ENCODE assay signal across 1 cellular context in the genomic region with DNA sequence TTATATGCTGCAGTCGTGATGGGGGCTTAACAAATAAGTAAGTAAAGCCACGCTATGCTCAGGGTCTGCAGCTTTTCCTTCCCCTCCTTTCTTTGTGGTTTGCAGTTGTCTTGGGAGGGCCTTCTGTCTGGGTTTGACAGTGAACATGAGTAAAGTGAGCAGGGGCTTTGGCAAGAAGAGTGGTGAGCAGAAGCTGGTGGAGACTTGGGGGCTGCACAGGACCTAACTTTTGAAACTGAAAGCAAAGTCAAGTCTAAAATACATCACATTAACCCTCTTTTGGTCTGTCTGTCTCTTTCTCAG.
TF ChIP-seq lines count a peak whose summit lies in the region.

No MANE protein-coding gene starts in this region.

TF ChIP-seq in A549, 52 proteins besides CTCF, POLR2A, EP300 and RAD21 (continued from another document):
- TF ChIP-seq RFX5 (IDR thresholded peaks at IDR 0.05): no peak
TF ChIP-seq in A549: peak in this region for 0.
